ENCODE assay signal across 8 cellular contexts in genomic region chr2:20223345-20224190, GRCh38. TPM values are rescaled to one million over a fixed set of nuclear protein-coding genes. Genes with fewer than 3 reads are reported as not detected.
DNase-seq lines count a peak whose midpoint lies in the region; ATAC-seq and TF ChIP-seq lines count a peak whose summit lies in the region.

No MANE protein-coding gene starts in this region.

- in situ Hi-C loops in transverse colon (cut with MboI; ENCODE audit: low pct_ligation_motif_present in 1 of 4, low pct_unique_long_range_greater_than_20kb in 1 of 4, low sequenced_read_pairs in 3 of 4): loop anchor here in 1 of 4 donors (10.0 kb wide), 1 partner anchor 89 kb away; no protein-coding TSS in a partner anchor

- peaks cover 4% of the 10 kb centered on the region for H3K4me1 ChIP-seq in colonic mucosa
- peaks cover 9 to 36% (median 31%) of the 10 kb centered on the region in 4 donors for H3K4me1 ChIP-seq in transverse colon

- DNase-seq in SHP77 (lab: John Stamatoyannopoulos, UW): peak; percentile 16 to 55
- DNase-seq in SHP77 treated with DMSO at 0.1 percent for 48 hours (lab: John Stamatoyannopoulos, UW): no peak
- DNase-seq in NCI-H748 (lab: John Stamatoyannopoulos, UW; ENCODE audit: unreplicated experiment): peak; percentile 82
- DNase-seq in colonic mucosa: no peak
- DNase-seq in lower leg skin (ENCODE audit: low spot score in 2 of 2): peak in 1 of 2 donors; percentile 88
- no peak for DNase-seq in transverse colon
- DNase-seq in SIG-M5 (lab: John Stamatoyannopoulos, UW): no peak

- H3K27ac ChIP-seq in colonic mucosa (peak overlapping the region; percentile 93), transverse colon (peak overlapping the region; percentile 92 to 95 (median 93))

- H3K9me3 ChIP-seq in colonic mucosa (no peaks in the 10 kb centered on the region), transverse colon (no peaks in the 10 kb centered on the region)

- H3K9ac ChIP-seq in colonic mucosa (ENCODE audit: low read depth in 2 of 2, low read length in 2 of 2): peak overlapping the region; percentile 47 to 90

- no peak for TF ChIP-seq POLR2A in lower leg skin (IDR thresholded peaks at IDR 0.05)
- peak; percentile 10 for TF ChIP-seq POLR2A in transverse colon (IDR thresholded peaks at IDR 0.05)

- TF ChIP-seq EP300 in transverse colon (IDR thresholded peaks at IDR 0.05; ENCODE audit: low read depth): no peak

- no peaks in the 10 kb centered on the region for H3K27me3 ChIP-seq in colonic mucosa
- no peaks in the 10 kb centered on the region for H3K27me3 ChIP-seq in transverse colon

- WGBS in lower leg skin, 2 donors: 0 to 1% methylated on average over 39 to 62 of the region's 71 CpGs
- 1% methylated on average over 58 of the region's 71 CpGs; no CpG with 5 or more reads in 1 of the 2 donors for WGBS in transverse colon (ENCODE audit: low coverage in 1 of 2), 2 donors

- TF ChIP-seq CTCF in colonic mucosa (IDR thresholded peaks at IDR 0.05): no peak
- no peak for TF ChIP-seq CTCF in lower leg skin (IDR thresholded peaks at IDR 0.05)
- peak in 1 of 5 experiments; percentile 5 for TF ChIP-seq CTCF in transverse colon (IDR thresholded peaks at IDR 0.05)

- intact Hi-C loops in colonic mucosa (cut with DNase I) (loop anchor here (10.0 kb wide), 2 partner anchors 89 to 119 kb away; no protein-coding TSS in a partner anchor), lower leg skin (cut with DNase I; ENCODE audit: low total_unique reads) (no loop called here), transverse colon (cut with DNase I; ENCODE audit: low total_unique reads) (loop anchor here (10.0 kb wide), 1 partner anchor 119 kb away; no protein-coding TSS in a partner anchor)

- ATAC-seq in HG02763 (IDR thresholded peaks at IDR 0.05; ENCODE audit: unreplicated experiment): peak; percentile 18

- H3K36me3 ChIP-seq in colonic mucosa (no peaks in the 10 kb centered on the region), transverse colon (no peaks in the 10 kb centered on the region)

- H3K4me3 ChIP-seq in colonic mucosa: peak overlapping the region; percentile 80
- H3K4me3 ChIP-seq in lower leg skin (ENCODE audit: low read depth, poor library complexity, severe bottlenecking): peak overlapping the region; percentile 31
- peak overlapping the region; percentile 76 to 84 (median 82) for H3K4me3 ChIP-seq in transverse colon

RNA-seq across cellular contexts. Expression of gene SDC1, which starts 1.4 kb away (rescaled TPM):
- total RNA-seq in colonic mucosa (100 to 1,000 TPM; 156 to 213 TPM), lower leg skin (100 to 1,000 TPM; 729 to 864 (median 835) TPM), transverse colon (100 to 1,000 TPM; 103 to 192 (median 127) TPM)

Comparison
In these comparisons a context has a peak if more than half of its experiments do, and no peak if none do; other contexts are left out.
1. DNase-seq: peak in SHP77 (2 of 2) and NCI-H748 (single experiment); none in SHP77 treated with DMSO at 0.1 percent for 48 hours (single experiment), colonic mucosa (single experiment), transverse colon (single experiment) and SIG-M5 (single experiment).
2. H3K4me3 ChIP-seq: peak in every context shown above with its lines; median percentile 82 in transverse colon; 80 in colonic mucosa; 31 in lower leg skin.